10 cellular contexts compared by ENCODE assay signal in the genomic region with DNA sequence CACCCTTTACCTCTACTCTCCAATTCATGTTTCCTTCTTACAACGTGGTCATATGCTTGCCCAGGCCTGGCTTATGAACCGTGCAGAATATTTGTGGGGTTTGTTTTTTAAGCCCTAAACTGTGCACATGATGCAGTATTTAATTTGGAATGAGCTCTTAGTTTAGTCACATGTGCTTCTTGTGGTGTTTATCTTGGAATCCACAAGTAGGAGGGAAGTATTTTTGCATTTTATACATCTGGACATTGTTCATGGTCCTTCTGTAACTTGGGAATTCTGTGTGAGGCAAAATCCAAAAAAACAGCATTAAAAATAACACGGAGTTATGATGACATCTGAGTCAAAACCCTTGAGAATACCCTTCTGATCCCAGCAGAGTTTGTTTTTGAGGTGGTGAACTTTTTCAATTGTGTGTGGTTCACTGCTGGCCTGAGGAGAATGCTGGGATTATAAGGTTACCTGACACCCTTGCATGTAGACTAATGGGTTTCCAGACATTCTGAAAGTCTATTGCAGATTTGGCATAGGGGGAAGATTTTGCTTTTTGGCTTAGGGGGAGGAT.
A peak's percentile ranks its signal among the peaks of the same experiment; 100 is the strongest.
DNase-seq lines count a peak whose midpoint lies in the region.
"Had no signal": no experiment of that assay in that cellular context is flagged by ENCODE, and none has a peak within 500 bp of the region (broad histone marks: within the 10 kb centered on the region; RNA-seq: fewer than 3 reads in every experiment).

No MANE protein-coding gene starts in this region.

- no peak overlapping the region for H4K12ac ChIP-seq in trophoblast cell (ENCODE audit: low read depth, low read length)

- H2BK5ac ChIP-seq in trophoblast cell (ENCODE audit: low read depth, low read length, poor library complexity), result peak overlapping the region; percentile 89

- peak overlapping the region; percentile 86 for H3K4ac ChIP-seq in trophoblast cell (ENCODE audit: low read depth, low read length)

- DNase-seq in SJCRH30 (peak; percentile 72 to 89), fibroblast of the conjunctiva (ENCODE audit: low read depth) (peak; percentile 92), trophoblast cell (no peak), SIG-M5 (lab: John Stamatoyannopoulos, UW) (no peak), Kasumi-1 (lab: John Stamatoyannopoulos, UW) (no peak), NCI-H2081 treated with DMSO at 0.1 percent for 48 hours (lab: John Stamatoyannopoulos, UW) (no peak), NCI-H2029 treated with DMSO at 0.1 percent for 48 hours (lab: John Stamatoyannopoulos, UW) (no peak)
- DNase-seq: activated CD4-positive, alpha-beta T cell treated with anti-CD3 and anti-CD28 coated beads for 4 hours; natural killer cell had no signal

- H2BK12ac ChIP-seq in trophoblast cell (ENCODE audit: low read length), result no peak overlapping the region

- H3K27ac ChIP-seq in BLaER1, result no peak overlapping the region
- peak overlapping the region; percentile 62 for H3K27ac ChIP-seq in SJCRH30
- peak overlapping the region; percentile 83 for H3K27ac ChIP-seq in trophoblast cell (ENCODE audit: low read depth, low read length)

- H3K79me2 ChIP-seq in trophoblast cell (ENCODE audit: control insufficient read depth, insufficient read depth, low read length, poor library complexity), result no peaks in the 10 kb centered on the region

- peaks cover 11% of the 10 kb centered on the region for H3K79me1 ChIP-seq in trophoblast cell (ENCODE audit: low read length)

- H3K27me3 ChIP-seq in BLaER1 (no peaks in the 10 kb centered on the region), SJCRH30 (no peaks in the 10 kb centered on the region), trophoblast cell (ENCODE audit: insufficient read depth, low read length) (no peaks in the 10 kb centered on the region)

- peak overlapping the region; percentile 69 for H2BK120ac ChIP-seq in trophoblast cell (ENCODE audit: insufficient read depth, low read length, poor library complexity)

- no peak overlapping the region for H4K8ac ChIP-seq in trophoblast cell (ENCODE audit: low read depth, low read length)

- H3K4me2 ChIP-seq in BLaER1 (peak overlapping the region; percentile 22; the same call in 1 of the 2 replicates), trophoblast cell (ENCODE audit: low read length) (peak overlapping the region; percentile 11)

- H4K20me1 ChIP-seq in BLaER1, result no peaks in the 10 kb centered on the region

- H2AK5ac ChIP-seq in trophoblast cell (ENCODE audit: low read length), result no peak overlapping the region

- no peak overlapping the region for H3K14ac ChIP-seq in trophoblast cell (ENCODE audit: low read length)

- no peak overlapping the region for H3K23ac ChIP-seq in trophoblast cell (ENCODE audit: low read length)

- H3K4me3 ChIP-seq in BLaER1 (no peak overlapping the region), SJCRH30 (0 out of 2 replicates have a peak overlapping the region, but pooled peaks have one; percentile 8), trophoblast cell (ENCODE audit: low read depth, low read length) (no peak overlapping the region)

- no peak overlapping the region for H3K18ac ChIP-seq in trophoblast cell (ENCODE audit: low read length)

- H2AFZ ChIP-seq in trophoblast cell (ENCODE audit: insufficient read depth, low read length, poor library complexity), result no peak overlapping the region

- peak overlapping the region; percentile 73 for H4K91ac ChIP-seq in trophoblast cell (ENCODE audit: low read depth, low read length)

- peaks cover 16% of the 10 kb centered on the region for H3K4me1 ChIP-seq in BLaER1
- peaks cover 35% of the 10 kb centered on the region for H3K4me1 ChIP-seq in SJCRH30
- H3K4me1 ChIP-seq in trophoblast cell (ENCODE audit: control insufficient read depth in 1 of 2, insufficient read depth in 2 of 2, low read length in 2 of 2), result peaks cover 2 to 8% of the 10 kb centered on the region in 2 experiments

- no CpG with 5 or more reads among the region's 3 CpGs for WGBS in trophoblast cell (ENCODE audit: extremely low coverage, insufficient coverage, insufficient read length)

- no peaks in the 10 kb centered on the region for H3K9me3 ChIP-seq in BLaER1
- no peaks in the 10 kb centered on the region for H3K9me3 ChIP-seq in SJCRH30 (replicated peaks)
- H3K9me3 ChIP-seq in trophoblast cell (ENCODE audit: insufficient read depth, low read depth, low read length), result no peaks in the 10 kb centered on the region

- H3K36me3 ChIP-seq in BLaER1 (no peaks in the 10 kb centered on the region), SJCRH30 (no peaks in the 10 kb centered on the region), trophoblast cell (ENCODE audit: control insufficient read depth in 1 of 2, insufficient read depth in 2 of 2, low read length in 2 of 2) (no peaks in the 10 kb centered on the region)

- H3K9ac ChIP-seq in BLaER1 (no peak overlapping the region), trophoblast cell (ENCODE audit: low read length) (no peak overlapping the region)

Comparison
In these comparisons a context has a peak if more than half of its experiments do, and no peak if none do; other contexts are left out.
1. DNase-seq: peak in SJCRH30 (2 of 2) and fibroblast of the conjunctiva (single experiment); none in trophoblast cell (0 of 2), SIG-M5 (single experiment), Kasumi-1 (0 of 2), NCI-H2081 treated with DMSO at 0.1 percent for 48 hours (single experiment) and NCI-H2029 treated with DMSO at 0.1 percent for 48 hours (single experiment).